16 cellular contexts compared by ENCODE assay signal in genomic region chr9:14365667-14366066, GRCh38. TPM values are rescaled to one million over a fixed set of nuclear protein-coding genes. Genes with fewer than 3 reads are reported as not detected.
DNase-seq lines count a peak whose midpoint lies in the region; ATAC-seq and TF ChIP-seq lines count a peak whose summit lies in the region.
"Had no signal": no experiment of that assay in that cellular context is flagged by ENCODE, and none has a peak within 500 bp of the region (broad histone marks: within the 10 kb centered on the region; RNA-seq: fewer than 3 reads in every experiment).

No MANE protein-coding gene starts in this region.

- H3K4me1 ChIP-seq in adipocyte (ENCODE audit: control insufficient read depth, insufficient read depth, low read length) (peaks cover 38% of the 10 kb centered on the region), heart left ventricle (peaks cover 0 to 16% (median 0%) of the 10 kb centered on the region in 12 donors), skeletal muscle satellite cell (ENCODE audit: control insufficient read depth, insufficient read depth, low read length) (peaks cover 28% of the 10 kb centered on the region)

- H3K36me3 ChIP-seq in adipocyte (ENCODE audit: control insufficient read depth, insufficient read depth, low read length, severe bottlenecking) = no peaks in the 10 kb centered on the region
- H3K36me3 ChIP-seq in heart left ventricle = no peaks in the 10 kb centered on the region
- no peaks in the 10 kb centered on the region for H3K36me3 ChIP-seq in skeletal muscle satellite cell (ENCODE audit: insufficient read depth, low read length)
- H3K36me3 ChIP-seq: neutrophil had no signal

- H3K4me3 ChIP-seq in AG09309 (ENCODE audit: control insufficient read depth, low read depth, low read length) = no peak overlapping the region
- H3K4me3 ChIP-seq in adipocyte (ENCODE audit: low read length) = peak overlapping the region; percentile 21
- H3K4me3 ChIP-seq in heart left ventricle = peak overlapping the region in 1 of 12 donors; percentile 14
- peak overlapping the region; percentile 34 for H3K4me3 ChIP-seq in skeletal muscle satellite cell (ENCODE audit: low read length)
- H3K4me3 ChIP-seq: hepatocyte, skin epidermis had no signal

- peak overlapping the region; percentile 71 for H3K4me2 ChIP-seq in skeletal muscle satellite cell (ENCODE audit: low read length)
- H3K4me2 ChIP-seq: hepatocyte had no signal

- ATAC-seq in heart left ventricle (peak in 3 of 4 donors; percentile 7 to 36 (median 13)), GM21367 (IDR thresholded peaks at IDR 0.05; ENCODE audit: unreplicated experiment) (no peak), HG03432 (IDR thresholded peaks at IDR 0.05; ENCODE audit: unreplicated experiment) (no peak)
- ATAC-seq: activated CD8-positive, alpha-beta T cell treated with anti-CD3 and anti-CD28 coated beads for 36 hours had no signal

- TF ChIP-seq POLR2A in heart left ventricle (IDR thresholded peaks at IDR 0.05) = no peak

- H3K27me3 ChIP-seq in adipocyte (replicated peaks; ENCODE audit: control insufficient read depth, insufficient read depth, low read length) (peaks cover 4% of the 10 kb centered on the region), heart left ventricle (no peaks in the 10 kb centered on the region), skeletal muscle satellite cell (ENCODE audit: control insufficient read depth, insufficient read depth, low read length) (no peaks in the 10 kb centered on the region)
- H3K27me3 ChIP-seq: hepatocyte had no signal

- TF ChIP-seq CTCF in AG09309 (IDR thresholded peaks at IDR 0.05; ENCODE audit: control insufficient read depth, insufficient read depth, low read depth, low read length, missing control alignments) (no peak), heart left ventricle (IDR thresholded peaks at IDR 0.05) (no peak)

- 71 to 80% (median 76%) methylated on average over 3 of the region's 3 CpGs for WGBS in heart left ventricle, 4 donors

- H3K9ac ChIP-seq in adipocyte (ENCODE audit: low read length) = peak overlapping the region; percentile 28
- no peak overlapping the region for H3K9ac ChIP-seq in skeletal muscle satellite cell (ENCODE audit: low read depth, low read length)

- intact Hi-C loops in heart left ventricle (cut with DNase I) = no loop called here

- peak; percentile 8 for DNase-seq in AG09309 (ENCODE audit: low read depth)
- no peak for DNase-seq in adipocyte (ENCODE audit: low read depth)
- DNase-seq in heart left ventricle = no peak
- no peak for DNase-seq in NCI-H2227 treated with DMSO at 0.1 percent for 48 hours (lab: John Stamatoyannopoulos, UW)
- DNase-seq in cortex of kidney (lab: John Stamatoyannopoulos, UW) = no peak
- DNase-seq: activated CD8-positive, alpha-beta T cell treated with anti-CD3 and anti-CD28 coated beads for 36 hours; NCI-H1105 treated with DMSO at 0.1 percent for 48 hours; T-helper 1 cell had no signal

- H3K9me3 ChIP-seq in adipocyte (ENCODE audit: control insufficient read depth, low read length) = no peaks in the 10 kb centered on the region
- no peaks in the 10 kb centered on the region for H3K9me3 ChIP-seq in heart left ventricle
- H3K9me3 ChIP-seq in skeletal muscle satellite cell (replicated peaks; ENCODE audit: low read length) = no peaks in the 10 kb centered on the region
- H3K9me3 ChIP-seq: neutrophil had no signal

- peak overlapping the region in 8 of 12 donors; percentile 12 to 62 (median 46) for H3K27ac ChIP-seq in heart left ventricle
- H3K27ac ChIP-seq: epithelial cell of prostate, hepatocyte, neutrophil had no signal

RNA-seq across cellular contexts. Expression of gene NFIB, which starts 51.7 kb away (rescaled TPM):
- 100 to 1,000 TPM in 5 of 9 donors, 10 to 100 TPM in 4; 80.9 to 148 (median 116) TPM for total RNA-seq in heart left ventricle
- polyA plus RNA-seq in heart left ventricle = 10 to 100 TPM; 24.5 to 36.3 TPM
- total RNA-seq in skeletal muscle satellite cell (2012; rRNA removed) = 37.1 and 39.5 TPM in 2 replicates
- total RNA-seq: activated CD8-positive, alpha-beta T cell treated with anti-CD3 and anti-CD28 coated beads for 36 hours; activated T-helper 1 cell treated with anti-CD3 and anti-CD28 coated beads, Interleukin-12 subunit alpha, Interleukin-12 subunit beta, Interleukin-2, Interleukin-4 antibody, amounts not matched to agents 30 ng/mL and 10 ng/mL and 1 ng/mL, durations not matched to agents 14 hours and 24 hours and 36 hours had no signal

Comparison
In these comparisons a context has a peak if more than half of its experiments do, and no peak if none do; other contexts are left out.
1. ATAC-seq: peak in heart left ventricle (3 of 4); none in GM21367 (single experiment) and HG03432 (single experiment).